12 cellular contexts compared by ENCODE assay signal in genomic region chr12:47946413-47947107, GRCh38. TPM values are rescaled to one million over a fixed set of nuclear protein-coding genes. Genes with fewer than 3 reads are reported as not detected.
DNase-seq lines count a peak whose midpoint lies in the region; FAIRE-seq and TF ChIP-seq lines count a peak whose summit lies in the region.
"Had no signal": no experiment of that assay in that cellular context is flagged by ENCODE, and none has a peak within 500 bp of the region (broad histone marks: within the 10 kb centered on the region; RNA-seq: fewer than 3 reads in every experiment).

No MANE protein-coding gene starts in this region.

- peaks cover 25% of the 10 kb centered on the region for H3K4me1 Mint-ChIP-seq in astrocyte (ENCODE audit: low read depth, unreplicated experiment)

- H2AFZ ChIP-seq in astrocyte (ENCODE audit: low read depth, low read length), result peak overlapping the region; percentile 17

- no peak overlapping the region for H3K4me3 Mint-ChIP-seq in astrocyte (ENCODE audit: unreplicated experiment)

- TF ChIP-seq CTCF in astrocyte (IDR thresholded peaks at IDR 0.05; ENCODE audit: insufficient read depth, low read depth, low read length), result no peak
- no peak for TF ChIP-seq CTCF in WERI-Rb-1 (IDR thresholded peaks at IDR 0.05; ENCODE audit: low read depth, low read length)
- TF ChIP-seq CTCF in adrenal gland (IDR thresholded peaks at IDR 0.05), result no peak

- H3K36me3 ChIP-seq in MG63 (no peaks in the 10 kb centered on the region), astrocyte (ENCODE audit: insufficient read depth, low read length) (no peaks in the 10 kb centered on the region), WERI-Rb-1 (no peaks in the 10 kb centered on the region), adrenal gland (replicated peaks in 1 of 2) (no peaks in the 10 kb centered on the region)

- intact Hi-C loops in adrenal gland (cut with DNase I), result loop anchor here (10.0 kb wide), 2 partner anchors 202 to 232 kb away; no protein-coding TSS in a partner anchor

- no peaks in the 10 kb centered on the region for H3K36me3 Mint-ChIP-seq in astrocyte (ENCODE audit: low read depth, unreplicated experiment)

- H3K79me2 ChIP-seq in astrocyte (ENCODE audit: insufficient read depth, low read length), result no peaks in the 10 kb centered on the region

- H3K27me3 Mint-ChIP-seq in astrocyte (ENCODE audit: low read depth, unreplicated experiment), result peaks cover 40% of the 10 kb centered on the region

- no peak overlapping the region for H3K9ac ChIP-seq in astrocyte (ENCODE audit: low read length)

- WGBS in adrenal gland, 4 donors, result 61 to 73% (median 65%) methylated on average over 15 to 20 of the region's 20 CpGs

- H3K27me3 ChIP-seq in MG63 (no peaks in the 10 kb centered on the region), astrocyte (ENCODE audit: insufficient read depth, low read length) (no peaks in the 10 kb centered on the region), WERI-Rb-1 (ENCODE audit: insufficient read depth, low read depth, severe bottlenecking) (no peaks in the 10 kb centered on the region), adrenal gland (no peaks in the 10 kb centered on the region)

- no peaks in the 10 kb centered on the region for H3K9me3 Mint-ChIP-seq in astrocyte (ENCODE audit: unreplicated experiment)

- DNase-seq in CD1c-positive myeloid dendritic cell (ENCODE audit: extremely low spot score) (peak; percentile 23), MG63 (peak; percentile 50), astrocyte (ENCODE audit: low read depth) (peak; percentile 9), myocyte (ENCODE audit: low read depth) (peak; percentile 64), WERI-Rb-1 (no peak), adrenal gland (no peak), NCI-H2196 treated with DMSO at 0.1 percent for 48 hours (lab: John Stamatoyannopoulos, UW; ENCODE audit: unreplicated experiment) (no peak), cerebellar nuclear complex (lab: John Stamatoyannopoulos, UW) (no peak)
- DNase-seq: activated CD4-positive, alpha-beta T cell treated with anti-CD3 and anti-CD28 coated beads for 4 hours; OCI-M1; retina had no signal

- no peaks in the 10 kb centered on the region for H3K4me1 ChIP-seq in astrocyte (ENCODE audit: insufficient read depth, low read length)
- no peaks in the 10 kb centered on the region for H3K4me1 ChIP-seq in adrenal gland (replicated peaks in 1 of 2)

- H3K4me3 ChIP-seq in MG63 (no peak overlapping the region), astrocyte (ENCODE audit: insufficient read depth, low read depth, low read length) (no peak overlapping the region), WERI-Rb-1 (ENCODE audit: low read depth, low read length) (no peak overlapping the region), adrenal gland (no peak overlapping the region)

- H3K4me2 ChIP-seq in astrocyte (ENCODE audit: low read length), result peak overlapping the region; percentile 45

- no peak for FAIRE-seq in astrocyte (lab: Jason Lieb, UNC)
- FAIRE-seq: D721Med had no signal

- no peaks in the 10 kb centered on the region for H4K20me1 ChIP-seq in astrocyte (ENCODE audit: insufficient read depth, low read length)

- H3K27ac ChIP-seq in astrocyte (ENCODE audit: low read depth, low read length), result no peak overlapping the region
- no peak overlapping the region for H3K27ac ChIP-seq in WERI-Rb-1
- no peak overlapping the region for H3K27ac ChIP-seq in adrenal gland

- TF ChIP-seq POLR2A in adrenal gland (IDR thresholded peaks at IDR 0.05), result no peak

- H3K9me3 ChIP-seq in MG63 (no peaks in the 10 kb centered on the region), astrocyte (ENCODE audit: insufficient read depth, low read depth, low read length) (no peaks in the 10 kb centered on the region), WERI-Rb-1 (ENCODE audit: severe bottlenecking) (no peaks in the 10 kb centered on the region), adrenal gland (replicated peaks in 1 of 3) (no peaks in the 10 kb centered on the region)

- peak overlapping the region; percentile 41 for H3K27ac Mint-ChIP-seq in astrocyte (ENCODE audit: unreplicated experiment)

RNA-seq across cellular contexts. Expression of gene TMEM106C, which starts 16.8 kb away (rescaled TPM):
- total RNA-seq in MG63 (2014; rRNA removed; shearing (Covaris generic); ENCODE audit: low replicate concordance), result 130 and 148 TPM in 2 replicates
- 19.4 and 30.0 TPM in 2 replicates for total RNA-seq in astrocyte
- total RNA-seq in myocyte, result 56.4 and 57.9 TPM in 2 replicates
- 133 TPM for polyA plus RNA-seq in myocyte (2012)
- 100 to 1,000 TPM in 2 of 8 donors, 10 to 100 TPM in 6; 28.8 to 119 (median 56.8) TPM for total RNA-seq in adrenal gland
- polyA plus RNA-seq in adrenal gland, result 10 to 100 TPM; 24.6 to 51.6 (median 31.5) TPM

RNA-seq across cellular contexts. Expression of gene VDR, which starts 41.8 kb away (rescaled TPM):
- total RNA-seq in MG63 (2014; rRNA removed; shearing (Covaris generic); ENCODE audit: low replicate concordance), result 14.7 and 15.9 TPM in 2 replicates
- total RNA-seq in astrocyte, result 6.1 and 6.6 TPM in 2 replicates
- 17.6 and 22.1 TPM in 2 replicates for total RNA-seq in myocyte
- polyA plus RNA-seq in myocyte (2012), result 71.5 TPM
- 10 to 100 TPM in 7 of 8 donors, 1 to 10 TPM in 1; 6.9 to 80.1 (median 19.7) TPM for total RNA-seq in adrenal gland
- 10 to 100 TPM in 2 of 3 donors, 1 to 10 TPM in 1; 7.5 to 64.7 (median 15.8) TPM for polyA plus RNA-seq in adrenal gland

RNA-seq across cellular contexts. Expression of gene COL2A1, which starts 57.7 kb away (rescaled TPM):
- not detected in 2 replicates for total RNA-seq in MG63 (2014; rRNA removed; shearing (Covaris generic); ENCODE audit: low replicate concordance)
- total RNA-seq in astrocyte (11.2 and 20.3 TPM in 2 replicates), myocyte (0.51 and 0.78 TPM in 2 replicates), adrenal gland (under 1 TPM in 5 of 8 donors, not detected in 3; 0.14 to 0.63 (median 0.26) TPM)
- polyA plus RNA-seq in myocyte (2012), result 0.04 TPM
- polyA plus RNA-seq in adrenal gland, result under 1 TPM; 0.07 to 0.20 (median 0.16) TPM

Comparison
In these comparisons a context has a peak if more than half of its experiments do, and no peak if none do; other contexts are left out.
1. DNase-seq: peak in CD1c-positive myeloid dendritic cell (single experiment), MG63 (single experiment), astrocyte (single experiment) and myocyte (single experiment); none in WERI-Rb-1 (single experiment), adrenal gland (0 of 7), NCI-H2196 treated with DMSO at 0.1 percent for 48 hours (single experiment) and cerebellar nuclear complex (0 of 2).